Comparison of ENCODE assay signal across 9 cellular contexts in genomic region chr20:44038681-44039123, GRCh38.
DNase-seq lines count a peak whose midpoint lies in the region; ATAC-seq and TF ChIP-seq lines count a peak whose summit lies in the region.
"Had no signal": no experiment of that assay in that cellular context is flagged by ENCODE, and none has a peak within 500 bp of the region (broad histone marks: within the 10 kb centered on the region; RNA-seq: fewer than 3 reads in every experiment).

No MANE protein-coding gene starts in this region.

- peak overlapping the region; percentile 66 for H3K27ac Mint-ChIP-seq in activated naive CD4-positive, alpha-beta T cell treated with anti-CD3 and anti-CD28 coated beads, Interleukin-2, amount 50 U/mL, for 24 hours
- H3K27ac Mint-ChIP-seq in type B pancreatic cell = no peak overlapping the region
- H3K27ac Mint-ChIP-seq: naive thymus-derived CD8-positive, alpha-beta T cell had no signal

- H3K4me1 Mint-ChIP-seq in activated naive CD4-positive, alpha-beta T cell treated with anti-CD3 and anti-CD28 coated beads, Interleukin-2, amount 50 U/mL, for 24 hours = peaks cover 11% of the 10 kb centered on the region
- peaks cover 5% of the 10 kb centered on the region for H3K4me1 Mint-ChIP-seq in type B pancreatic cell (ENCODE audit: unreplicated experiment)

- H3K9me3 Mint-ChIP-seq in activated naive CD4-positive, alpha-beta T cell treated with anti-CD3 and anti-CD28 coated beads, Interleukin-2, amount 50 U/mL, for 24 hours = no peaks in the 10 kb centered on the region
- no peaks in the 10 kb centered on the region for H3K9me3 Mint-ChIP-seq in type B pancreatic cell
- H3K9me3 Mint-ChIP-seq: naive thymus-derived CD8-positive, alpha-beta T cell had no signal

- ATAC-seq in left colon (peak; percentile 82), GM18868 (IDR thresholded peaks at IDR 0.05; ENCODE audit: unreplicated experiment) (no peak), HG03460 (IDR thresholded peaks at IDR 0.05; ENCODE audit: unreplicated experiment) (no peak)
- ATAC-seq: naive thymus-derived CD8-positive, alpha-beta T cell had no signal

- no peaks in the 10 kb centered on the region for H3K36me3 Mint-ChIP-seq in activated naive CD4-positive, alpha-beta T cell treated with anti-CD3 and anti-CD28 coated beads, Interleukin-2, amount 50 U/mL, for 24 hours
- H3K36me3 Mint-ChIP-seq in type B pancreatic cell = no peaks in the 10 kb centered on the region

- intact Hi-C loops in left colon (cut with DNase I, micrococcal nuclease) = no loop called here

- no peak overlapping the region for H3K4me3 Mint-ChIP-seq in activated naive CD4-positive, alpha-beta T cell treated with anti-CD3 and anti-CD28 coated beads, Interleukin-2, amount 50 U/mL, for 24 hours
- no peak overlapping the region for H3K4me3 Mint-ChIP-seq in type B pancreatic cell
- H3K4me3 Mint-ChIP-seq: naive thymus-derived CD8-positive, alpha-beta T cell had no signal

- H3K27me3 Mint-ChIP-seq in activated naive CD4-positive, alpha-beta T cell treated with anti-CD3 and anti-CD28 coated beads, Interleukin-2, amount 50 U/mL, for 24 hours = peaks cover 2% of the 10 kb centered on the region
- peaks cover 52% of the 10 kb centered on the region for H3K27me3 Mint-ChIP-seq in type B pancreatic cell

- no peak for TF ChIP-seq CTCF in type B pancreatic cell (conservative IDR thresholded peaks at IDR 0.05)

- no peak for DNase-seq in activated naive CD4-positive, alpha-beta T cell (lab: John Stamatoyannopoulos, UW)
- DNase-seq in NCI-H69 (lab: John Stamatoyannopoulos, UW) = peak; percentile 20
- DNase-seq in left colon = peak in 1 of 2 donors; percentile 31
- peak; percentile 34 for DNase-seq in type B pancreatic cell (ENCODE audit: extremely low spot score, unreplicated experiment)
- DNase-seq in NCI-H1436 treated with DMSO at 0.1 percent for 48 hours (lab: John Stamatoyannopoulos, UW) = no peak
- DNase-seq: naive thymus-derived CD8-positive, alpha-beta T cell had no signal

Comparison
In these comparisons a context has a peak if more than half of its experiments do, and no peak if none do; other contexts are left out.
1. DNase-seq: peak in NCI-H69 (single experiment) and type B pancreatic cell (single experiment); none in activated naive CD4-positive, alpha-beta T cell (0 of 4) and NCI-H1436 treated with DMSO at 0.1 percent for 48 hours (single experiment).